Comparison of ENCODE assay signal across 8 cellular contexts in the genomic region with DNA sequence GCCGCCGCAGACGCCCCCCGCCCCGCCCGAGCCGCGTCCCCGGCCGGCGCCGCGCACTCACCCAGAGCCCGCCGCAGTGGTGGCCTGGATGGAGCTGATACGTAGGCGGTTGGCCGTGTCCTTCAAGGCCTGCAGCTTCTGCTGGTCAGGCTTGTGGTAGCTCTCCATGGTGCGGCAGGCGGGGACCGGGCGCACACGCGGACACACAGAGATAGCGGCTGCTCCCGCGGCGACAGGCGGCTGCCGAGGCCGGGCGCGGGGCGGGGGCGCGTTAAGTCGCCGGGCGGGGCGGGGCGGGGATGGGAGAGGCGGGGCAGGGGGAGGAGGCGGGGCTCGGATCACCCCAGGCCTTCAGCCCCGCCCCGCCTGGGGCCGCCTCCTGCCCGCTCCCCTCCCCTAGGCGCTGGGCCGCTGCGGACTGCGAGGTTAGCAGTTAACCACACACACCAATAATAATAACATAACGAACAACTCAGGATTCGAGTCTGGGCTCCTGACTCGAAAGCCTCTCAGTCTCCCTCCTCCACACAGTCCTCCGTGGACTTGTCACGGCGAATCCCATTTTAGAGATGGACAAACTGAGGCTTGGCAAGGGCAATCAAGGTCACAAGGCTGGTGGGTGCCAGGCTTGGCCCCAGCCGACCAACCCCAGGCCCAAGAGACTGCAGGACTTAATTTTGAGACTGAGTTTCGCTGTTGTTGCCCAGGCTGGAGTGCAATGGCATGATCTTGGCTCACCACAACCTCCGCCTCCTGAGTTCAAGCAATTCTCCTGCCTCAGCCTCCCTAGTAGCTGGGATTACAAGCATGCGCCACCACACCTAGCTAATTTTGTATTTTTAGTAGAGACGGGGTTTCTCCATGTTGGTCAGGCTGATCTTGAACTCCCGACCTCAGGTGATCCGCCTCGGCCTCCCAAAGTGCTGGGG. TPM values are rescaled to one million over a fixed set of nuclear protein-coding genes. Genes with fewer than 3 reads are reported as not detected.
DNase-seq lines count a peak whose midpoint lies in the region; ATAC-seq and TF ChIP-seq lines count a peak whose summit lies in the region.

A gene with protein sequence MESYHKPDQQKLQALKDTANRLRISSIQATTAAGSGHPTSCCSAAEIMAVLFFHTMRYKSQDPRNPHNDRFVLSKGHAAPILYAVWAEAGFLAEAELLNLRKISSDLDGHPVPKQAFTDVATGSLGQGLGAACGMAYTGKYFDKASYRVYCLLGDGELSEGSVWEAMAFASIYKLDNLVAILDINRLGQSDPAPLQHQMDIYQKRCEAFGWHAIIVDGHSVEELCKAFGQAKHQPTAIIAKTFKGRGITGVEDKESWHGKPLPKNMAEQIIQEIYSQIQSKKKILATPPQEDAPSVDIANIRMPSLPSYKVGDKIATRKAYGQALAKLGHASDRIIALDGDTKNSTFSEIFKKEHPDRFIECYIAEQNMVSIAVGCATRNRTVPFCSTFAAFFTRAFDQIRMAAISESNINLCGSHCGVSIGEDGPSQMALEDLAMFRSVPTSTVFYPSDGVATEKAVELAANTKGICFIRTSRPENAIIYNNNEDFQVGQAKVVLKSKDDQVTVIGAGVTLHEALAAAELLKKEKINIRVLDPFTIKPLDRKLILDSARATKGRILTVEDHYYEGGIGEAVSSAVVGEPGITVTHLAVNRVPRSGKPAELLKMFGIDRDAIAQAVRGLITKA (minus strand): TSS at position 248 of the 929 bp plus-strand sequence. CDS start 80 bp downstream, at position 168.

- no peaks in the 10 kb centered on the region for H3K36me3 Mint-ChIP-seq in T-helper 17 cell (ENCODE audit: low read depth)

- peak within 1 kb of the TSS; percentile 91 for H3K27ac ChIP-seq in HEK293 (ENCODE audit: extremely low read depth, low read depth, low read length)
- peak within 1 kb of the TSS; percentile 89 for H3K27ac ChIP-seq in psoas muscle
- H3K27ac ChIP-seq in urinary bladder (ENCODE audit: low read depth): peak within 1 kb of the TSS; percentile 75

- POLR2A ChIA-PET in HEK293 (lab: Yijun Ruan, JAX): interaction anchor here (1.4 kb wide), 1 partner anchor 14 kb away, joined by 3 read pairs; no protein-coding TSS in a partner anchor

- intact Hi-C loops in left ventricle myocardium superior (cut with micrococcal nuclease): no loop called here
- intact Hi-C loops in psoas muscle (cut with DNase I): no loop called here

- H3K4me3 ChIP-seq in GM06990 (replicated peaks; ENCODE audit: low read depth, low read length) (peak within 1 kb of the TSS; percentile 89), HEK293 (ENCODE audit: low read depth, low read length) (peak within 1 kb of the TSS; percentile 88), psoas muscle (peak within 1 kb of the TSS; percentile 99), urinary bladder (ENCODE audit: low read depth, low read length) (peak within 1 kb of the TSS; percentile 73)

- peak within 1 kb of the TSS; percentile 94 for H3K4me3 Mint-ChIP-seq in T-helper 17 cell

- H3K4me1 Mint-ChIP-seq in T-helper 17 cell: peaks cover 25% of the 10 kb centered on the region

- H3K4me1 ChIP-seq in HEK293 (ENCODE audit: control insufficient read depth, insufficient read depth, low read length): no peaks in the 10 kb centered on the region
- peaks cover 44% of the 10 kb centered on the region for H3K4me1 ChIP-seq in psoas muscle
- peaks cover 1% of the 10 kb centered on the region for H3K4me1 ChIP-seq in urinary bladder (ENCODE audit: insufficient read depth)

- CTCF ChIA-PET in HEK293 (lab: Yijun Ruan, JAX): interaction anchor here (0.9 kb wide), 1 partner anchor 142 kb away, joined by 3 read pairs; no protein-coding TSS in a partner anchor

- DNase-seq in GM06990 (ENCODE audit: extremely low read depth, insufficient read length) (peak; percentile 87), MV-4-11 (lab: John Stamatoyannopoulos, UW) (peak; percentile 82), T-helper 17 cell (peak; percentile 65 to 82 (median 75)), amniotic stem cell (lab: John Stamatoyannopoulos, UW) (peak; percentile 48), left ventricle myocardium superior (peak; percentile 95), psoas muscle (peak; percentile 89 to 91)

- peak; percentile 84 for ATAC-seq in T-helper 17 cell
- peak; percentile 83 for ATAC-seq in left ventricle myocardium superior
- ATAC-seq in psoas muscle: peak; percentile 81 to 85 (median 83)

- no peaks in the 10 kb centered on the region for H3K27me3 Mint-ChIP-seq in T-helper 17 cell

- H3K9me3 ChIP-seq in HEK293 (ENCODE audit: control insufficient read depth, insufficient read depth, low read depth, low read length) (no peaks in the 10 kb centered on the region), T-helper 17 cell (ENCODE audit: control insufficient read depth, low read length, poor library complexity, severe bottlenecking) (no peaks in the 10 kb centered on the region), psoas muscle (no peaks in the 10 kb centered on the region)

- H3K27me3 ChIP-seq in GM06990 (replicated peaks; ENCODE audit: control insufficient read depth, insufficient read depth, low read length) (no peaks in the 10 kb centered on the region), psoas muscle (ENCODE audit: insufficient read depth in 3 of 3, low read length in 2 of 3) (no peaks in the 10 kb centered on the region)

- peak within 1 kb of the TSS; percentile 67 for H3K27ac Mint-ChIP-seq in T-helper 17 cell

- no peaks in the 10 kb centered on the region; the same call in 1 of the 2 replicates for H3K36me3 ChIP-seq in GM06990 (ENCODE audit: control insufficient read depth, insufficient read depth, low read length)
- peaks cover 0 to 11% of the 10 kb centered on the region in 2 experiments; a peak in 1 of 3 replicates for H3K36me3 ChIP-seq in HEK293 (ENCODE audit: control insufficient read depth in 2 of 2, insufficient read depth in 1 of 2, low read length in 2 of 2)
- no peaks in the 10 kb centered on the region for H3K36me3 ChIP-seq in psoas muscle (ENCODE audit: insufficient read depth in 1 of 2, low read depth in 1 of 2)
- H3K36me3 ChIP-seq in urinary bladder (ENCODE audit: insufficient read depth): no peaks in the 10 kb centered on the region

- 14 to 27% (median 25%) methylated on average over 32 to 66 of the region's 66 CpGs for WGBS in psoas muscle, 3 donors
- WGBS in urinary bladder: 13% methylated on average over 64 of the region's 66 CpGs

- TF ChIP-seq CTCF in GM06990 (IDR thresholded peaks at IDR 0.05; ENCODE audit: insufficient read depth, low read length, poor library complexity, severe bottlenecking) (no peak), HEK293 (tag by site-specific recombination; IDR thresholded peaks at IDR 0.05) (no peak), psoas muscle (IDR thresholded peaks at IDR 0.05) (no peak)

TF ChIP-seq in HEK293, 187 proteins besides CTCF, POLR2A, EP300 and RAD21 (continues in another document):
- TF ChIP-seq ZNF184 (tag by site-specific recombination; IDR thresholded peaks at IDR 0.05) (no peak), ZNF670 (tag by site-specific recombination; IDR thresholded peaks at IDR 0.05; ENCODE audit: low read depth) (no peak), ZSCAN30 (tag by site-specific recombination; IDR thresholded peaks at IDR 0.05) (no peak), ZNF114 (tag by site-specific recombination; IDR thresholded peaks at IDR 0.05) (no peak), SCRT2 (tag by site-specific recombination; IDR thresholded peaks at IDR 0.05) (no peak), KLF8 (tag by site-specific recombination; IDR thresholded peaks at IDR 0.05) (peak; percentile 70; the same call in 1 of the 2 replicates), ZNF549 (tag by site-specific recombination; IDR thresholded peaks at IDR 0.05) (no peak), ZNF837 (tag by site-specific recombination; IDR thresholded peaks at IDR 0.05) (no peak), ZFHX2 (tag by site-specific recombination; conservative IDR thresholded peaks at IDR 0.05) (no peak), ZNF707 (tag by site-specific recombination; IDR thresholded peaks at IDR 0.05) (no peak), ZNF248 (tag by site-specific recombination; IDR thresholded peaks at IDR 0.05) (no peak), SP7 (tag by site-specific recombination; IDR thresholded peaks at IDR 0.05) (0 out of 2 replicates have a peak, but pooled peaks have one; percentile 26)
- TF ChIP-seq, protein P1, sequence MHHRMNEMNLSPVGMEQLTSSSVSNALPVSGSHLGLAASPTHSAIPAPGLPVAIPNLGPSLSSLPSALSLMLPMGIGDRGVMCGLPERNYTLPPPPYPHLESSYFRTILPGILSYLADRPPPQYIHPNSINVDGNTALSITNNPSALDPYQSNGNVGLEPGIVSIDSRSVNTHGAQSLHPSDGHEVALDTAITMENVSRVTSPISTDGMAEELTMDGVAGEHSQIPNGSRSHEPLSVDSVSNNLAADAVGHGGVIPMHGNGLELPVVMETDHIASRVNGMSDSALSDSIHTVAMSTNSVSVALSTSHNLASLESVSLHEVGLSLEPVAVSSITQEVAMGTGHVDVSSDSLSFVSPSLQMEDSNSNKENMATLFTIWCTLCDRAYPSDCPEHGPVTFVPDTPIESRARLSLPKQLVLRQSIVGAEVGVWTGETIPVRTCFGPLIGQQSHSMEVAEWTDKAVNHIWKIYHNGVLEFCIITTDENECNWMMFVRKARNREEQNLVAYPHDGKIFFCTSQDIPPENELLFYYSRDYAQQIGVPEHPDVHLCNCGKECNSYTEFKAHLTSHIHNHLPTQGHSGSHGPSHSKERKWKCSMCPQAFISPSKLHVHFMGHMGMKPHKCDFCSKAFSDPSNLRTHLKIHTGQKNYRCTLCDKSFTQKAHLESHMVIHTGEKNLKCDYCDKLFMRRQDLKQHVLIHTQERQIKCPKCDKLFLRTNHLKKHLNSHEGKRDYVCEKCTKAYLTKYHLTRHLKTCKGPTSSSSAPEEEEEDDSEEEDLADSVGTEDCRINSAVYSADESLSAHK (tag by site-specific recombination; IDR thresholded peaks at IDR 0.05): no peak
- TF ChIP-seq, protein P2, sequence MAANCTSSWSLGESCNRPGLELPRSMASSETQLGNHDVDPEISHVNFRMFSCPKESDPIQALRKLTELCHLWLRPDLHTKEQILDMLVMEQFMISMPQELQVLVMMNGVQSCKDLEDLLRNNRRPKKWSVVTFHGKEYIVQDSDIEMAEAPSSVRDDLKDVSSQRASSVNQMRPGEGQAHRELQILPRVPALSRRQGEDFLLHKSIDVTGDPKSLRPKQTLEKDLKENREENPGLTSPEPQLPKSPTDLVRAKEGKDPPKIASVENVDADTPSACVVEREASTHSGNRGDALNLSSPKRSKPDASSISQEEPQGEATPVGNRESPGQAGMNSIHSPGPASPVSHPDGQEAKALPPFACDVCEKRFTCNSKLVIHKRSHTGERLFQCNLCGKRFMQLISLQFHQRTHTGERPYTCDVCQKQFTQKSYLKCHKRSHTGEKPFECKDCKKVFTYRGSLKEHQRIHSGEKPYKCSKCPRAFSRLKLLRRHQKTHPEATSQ (tag by site-specific recombination; IDR thresholded peaks at IDR 0.05): no peak

RNA-seq across cellular contexts. Expression of the gene that starts here (rescaled TPM):
- total RNA-seq in T-helper 17 cell (100 to 1,000 TPM; 105 to 109 TPM), left ventricle myocardium superior (41.6 TPM), psoas muscle (10 to 100 TPM; 16.8 to 51.9 (median 21.2) TPM), urinary bladder (66.5 TPM)
- polyA plus RNA-seq in psoas muscle (10 to 100 TPM; 10.5 to 25.6 (median 23.7) TPM), urinary bladder (449 TPM)

Comparison
In these comparisons a context has a peak if more than half of its experiments do, and no peak if none do; other contexts are left out.
1. Peak in every context shown above with its lines: DNase-seq, ATAC-seq, H3K4me3 ChIP-seq and H3K27ac ChIP-seq.
2. RNA of the gene that starts here (polyA plus RNA-seq): 449 TPM in urinary bladder (single experiment); 10.5 to 25.6 TPM in psoas muscle; every median in the first group is over 10 times any median in the second.